ENCODE assay signal across 8 cellular contexts in genomic region chr2:141554810-141555209, GRCh38.
A peak's percentile ranks its signal among the peaks of the same experiment; 100 is the strongest.
DNase-seq lines count a peak whose midpoint lies in the region; ATAC-seq, FAIRE-seq and TF ChIP-seq lines count a peak whose summit lies in the region.

No MANE protein-coding gene starts in this region.

- POLR2A ChIA-PET in A549 (lab: Yijun Ruan, JAX) = no interaction called here

- H3K27me3 Mint-ChIP-seq in nephron (ENCODE audit: low read depth) = no peaks in the 10 kb centered on the region

- ATAC-seq in A549 = peak; percentile 70 to 90
- ATAC-seq in GM18502 (IDR thresholded peaks at IDR 0.05; ENCODE audit: poor library complexity, unreplicated experiment) = peak; percentile 82
- peak; percentile 71 for ATAC-seq in HG02973 (IDR thresholded peaks at IDR 0.05; ENCODE audit: unreplicated experiment)
- ATAC-seq in stimulated activated naive CD8-positive, alpha-beta T cell treated with anti-CD3 and anti-CD28 coated beads, Interleukin-15, Interleukin-2, amounts not matched to agents 100 U/mL and 50 U/mL, for 24 hours = no peak

- H3K4me1 ChIP-seq in A549 = no peaks in the 10 kb centered on the region

- H3K27me3 ChIP-seq in dorsolateral prefrontal cortex = no peaks in the 10 kb centered on the region

- no peaks in the 10 kb centered on the region for H3K36me3 Mint-ChIP-seq in nephron (ENCODE audit: low read depth)

- peak; percentile 76 to 78 for TF ChIP-seq RAD21 in A549 (conservative IDR thresholded peaks at IDR 0.05 in 1 of 2, IDR thresholded peaks at IDR 0.05 in 1 of 2)

- FAIRE-seq in A549 (lab: Jason Lieb, UNC) = no peak

- H3K9me3 Mint-ChIP-seq in nephron = no peaks in the 10 kb centered on the region

- CTCF ChIA-PET in A549 (lab: Yijun Ruan, JAX) = interaction anchor here (0.8 to 1.3 kb wide), 5 partner anchors 14 to 456 kb away, joined by 3 to 6 read pairs (median 4); no protein-coding TSS in a partner anchor

- no peak overlapping the region for H3K4me3 Mint-ChIP-seq in nephron

- peaks cover 4% of the 10 kb centered on the region for H3K4me1 Mint-ChIP-seq in nephron

- TF ChIP-seq POLR2A in A549 (IDR thresholded peaks at IDR 0.05; ENCODE audit: low read length) = no peak

- TF ChIP-seq CTCF in A549 (IDR thresholded peaks at IDR 0.05) (peak; percentile 67), dorsolateral prefrontal cortex (IDR thresholded peaks at IDR 0.05 in 54 of 56, conservative IDR thresholded peaks at IDR 0.05 in 2 of 56; ENCODE audit: low read depth in 1 of 56, partially characterized antibody in 56 of 56) (peak; percentile 16 to 81 (median 60)), nephron (IDR thresholded peaks at IDR 0.05; ENCODE audit: unreplicated experiment in 3 of 3) (peak; percentile 49 to 63 (median 63))

- WGBS in A549 (ENCODE audit: missing lambda C conversion rate) = 9% methylated on average over 3 of the region's 3 CpGs

- H3K4me2 ChIP-seq in A549 = no peak overlapping the region

- no peak for TF ChIP-seq EP300 in A549 (IDR thresholded peaks at IDR 0.05)

- DNase-seq in A549 (ENCODE audit: low read depth in 1 of 2, low spot score in 1 of 2) (peak; percentile 0 to 64), NCI-H460 (ENCODE audit: extremely low read depth, low read depth) (peak; percentile 41), dorsolateral prefrontal cortex (peak in 1 of 10 donors; percentile 17)
- DNase-seq in stimulated activated naive CD8-positive, alpha-beta T cell treated with anti-CD3 and anti-CD28 coated beads, Interleukin-15, Interleukin-2, amounts not matched to agents 100 U/mL and 50 U/mL, for 24 hours = no peak
- no peak for DNase-seq in activated CD8-positive, alpha-beta memory T cell treated with anti-CD3 and anti-CD28 coated beads, Interleukin-2, amount 50 U/mL, for 48 hours

- H3K27ac ChIP-seq in A549 (no peak overlapping the region), dorsolateral prefrontal cortex (peak overlapping the region in 10 of 59 donors; percentile 1 to 72 (median 24))

- no peaks in the 10 kb centered on the region for H3K9me3 ChIP-seq in A549

- H3K4me3 ChIP-seq in A549 (no peak overlapping the region), dorsolateral prefrontal cortex (no peak overlapping the region)

- peak overlapping the region in 1 of 3 experiments; percentile 61 for H3K27ac Mint-ChIP-seq in nephron

- intact Hi-C loops in dorsolateral prefrontal cortex (cut with DNase I) = loop anchor here (10.0 kb wide), 2 partner anchors 60 to 580 kb away; partner anchors contain the start of gene LRP1B (in 2 of the 2)

TF ChIP-seq in A549, 52 proteins besides CTCF, POLR2A, EP300 and RAD21:
- TF ChIP-seq SMC3 (IDR thresholded peaks at IDR 0.05) (peak; percentile 69), BHLHE40 (IDR thresholded peaks at IDR 0.05; ENCODE audit: low read depth, low read length) (no peak), POLR2AphosphoS2 (conservative IDR thresholded peaks at IDR 0.05; ENCODE audit: low read length) (no peak), CHD2 (IDR thresholded peaks at IDR 0.05; ENCODE audit: low read length, partially characterized antibody) (no peak)

Comparison
In these comparisons a context has a peak if more than half of its experiments do, and no peak if none do; other contexts are left out.
1. DNase-seq: peak in A549 (2 of 2) and NCI-H460 (single experiment); none in stimulated activated naive CD8-positive, alpha-beta T cell treated with anti-CD3 and anti-CD28 coated beads, Interleukin-15, Interleukin-2, amounts not matched to agents 100 U/mL and 50 U/mL, for 24 hours (single experiment) and activated CD8-positive, alpha-beta memory T cell treated with anti-CD3 and anti-CD28 coated beads, Interleukin-2, amount 50 U/mL, for 48 hours (single experiment).
2. Peak in every context shown above with its lines, with median percentiles within 50 percentile points of each other: CTCF ChIP-seq.